Comparison of ENCODE assay signal across 28 cellular contexts in the genomic region with DNA sequence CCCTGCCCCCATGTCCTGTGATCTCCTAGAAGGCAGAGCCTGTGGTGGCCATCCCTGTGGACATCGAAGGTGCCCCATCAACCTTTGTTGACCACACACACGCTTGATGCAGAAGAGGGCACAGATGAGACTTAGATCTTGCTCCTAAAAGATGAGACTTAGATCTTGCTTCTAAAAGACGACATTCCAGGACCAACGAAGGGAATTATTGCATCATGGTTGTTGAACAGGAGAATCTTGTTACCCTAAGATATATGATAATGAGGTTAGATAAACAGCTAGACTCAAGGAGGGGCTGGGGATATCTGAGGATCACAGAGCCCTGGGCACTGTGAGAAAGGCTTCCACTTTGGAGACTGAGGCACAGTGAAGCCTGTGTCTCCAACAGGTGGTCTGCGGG.
"Had no signal": no experiment of that assay in that cellular context is flagged by ENCODE, and none has a peak within 500 bp of the region (broad histone marks: within the 10 kb centered on the region; RNA-seq: fewer than 3 reads in every experiment).

No MANE protein-coding gene starts in this region.

- H3K4me3 ChIP-seq: colonic mucosa, coronary artery, dorsolateral prefrontal cortex, esophagus muscularis mucosa, esophagus squamous epithelium, gastrocnemius medialis, gastroesophageal sphincter, heart left ventricle, heart right ventricle had no signal

- FAIRE-seq: colon, endometrium, endothelial cell of umbilical vein, frontal cortex had no signal

- H3K9me3 ChIP-seq: colonic mucosa, esophagus muscularis mucosa, esophagus squamous epithelium, gastrocnemius medialis, gastroesophageal sphincter, heart left ventricle, heart right ventricle had no signal

- H3K27ac ChIP-seq: colonic mucosa, coronary artery, dorsolateral prefrontal cortex, epithelial cell of prostate, esophagus muscularis mucosa, esophagus squamous epithelium, foreskin keratinocyte, gastrocnemius medialis, gastroesophageal sphincter, heart left ventricle, heart right ventricle had no signal

- H3K36me3 ChIP-seq: colonic mucosa, esophagus muscularis mucosa, esophagus squamous epithelium, gastrocnemius medialis, gastroesophageal sphincter, heart left ventricle, heart right ventricle had no signal

- DNase-seq: colonic mucosa; cortex of kidney; dermis blood vessel endothelial cell; dorsolateral prefrontal cortex; effector CD4-positive, alpha-beta T cell; effector CD8-positive, alpha-beta T cell; effector memory CD4-positive, alpha-beta T cell; effector memory CD8-positive, alpha-beta T cell; endodermal cell; erythroblast; esophagus squamous epithelium; foreskin fibroblast; foreskin keratinocyte; foreskin melanocyte; gastrocnemius medialis; glutamatergic neuron; head of caudate nucleus; heart left ventricle; heart right ventricle had no signal

- H3K27me3 ChIP-seq: colonic mucosa, foreskin keratinocyte, gastrocnemius medialis had no signal

- H3K4me1 ChIP-seq: colonic mucosa, esophagus muscularis mucosa, esophagus squamous epithelium, foreskin keratinocyte had no signal

- ATAC-seq: effector memory CD8-positive, alpha-beta T cell; esophagus mucosa; foreskin keratinocyte; gastrocnemius medialis; gastroesophageal sphincter; heart left ventricle; heart right ventricle had no signal
